Comparison of ENCODE assay signal across 1 cellular context in genomic region chr11:6497069-6497839, GRCh38.
TF ChIP-seq lines count a peak whose summit lies in the region.

DNHD1 (plus strand) TSS chr11:6497280; CDS start chr11:6498216, 936 bp downstream.

TF ChIP-seq in GM23338, 12 proteins besides CTCF, POLR2A, EP300 and RAD21 (continued from another document):
- TF ChIP-seq ZNF462 (CRISPR knock-in tag; IDR thresholded peaks at IDR 0.05) (no peak), NANOG (IDR thresholded peaks at IDR 0.05; ENCODE audit: borderline replicate concordance) (no peak)
TF ChIP-seq in GM23338: peak in this region for 0.
